ENCODE assay signal across 21 cellular contexts in genomic region chr10:92562424-92562823, GRCh38. TPM values are rescaled to one million over a fixed set of nuclear protein-coding genes. Genes with fewer than 3 reads are reported as not detected.
DNase-seq lines count a peak whose midpoint lies in the region; ATAC-seq, FAIRE-seq and TF ChIP-seq lines count a peak whose summit lies in the region.
"Had no signal": no experiment of that assay in that cellular context is flagged by ENCODE, and none has a peak within 500 bp of the region (broad histone marks: within the 10 kb centered on the region; RNA-seq: fewer than 3 reads in every experiment).

No MANE protein-coding gene starts in this region.

- H3K9me3 ChIP-seq in kidney (ENCODE audit: control insufficient read depth in 1 of 2, low read length in 2 of 2): no peaks in the 10 kb centered on the region

- H3K79me2 ChIP-seq in KMS-11 (ENCODE audit: insufficient read depth, low read depth): peaks cover 31% of the 10 kb centered on the region; the same call in 1 of the 2 replicates

- POLR2A ChIA-PET in activated CD8-positive, alpha-beta T cell treated with anti-CD3 and anti-CD28 coated beads for 36 hours (lab: Charles Lee): no interaction called here
- POLR2A ChIA-PET in activated CD8-positive, alpha-beta T cell treated with anti-CD3 and anti-CD28 coated beads, Interleukin-2, amount 10 ng/mL, durations not matched to agents 7 days and 5 days (lab: Charles Lee): no interaction called here
- POLR2A ChIA-PET in WTC11 (lab: Charles Lee): no interaction called here

- no peak overlapping the region for H3K9ac ChIP-seq in KMS-11
- H3K9ac ChIP-seq in kidney (ENCODE audit: low read length in 2 of 2): no peak overlapping the region

- H3K9me3 Mint-ChIP-seq in activated CD8-positive, alpha-beta T cell treated with anti-CD3 and anti-CD28 coated beads for 36 hours: peaks cover 5% of the 10 kb centered on the region
- no peaks in the 10 kb centered on the region for H3K9me3 Mint-ChIP-seq in activated CD8-positive, alpha-beta T cell treated with anti-CD3 and anti-CD28 coated beads, Interleukin-2, amount 10 ng/mL, durations not matched to agents 7 days and 5 days (ENCODE audit: insufficient read depth)
- H3K9me3 Mint-ChIP-seq in WTC11 (peaks cover 19% of the 10 kb centered on the region), memory B cell (peaks cover 5% of the 10 kb centered on the region)
- H3K9me3 Mint-ChIP-seq: CD4-positive, alpha-beta T cell; HFFc6 had no signal

- H3K4me1 ChIP-seq in KMS-11 (ENCODE audit: low read depth, poor library complexity, severe bottlenecking): no peaks in the 10 kb centered on the region
- no peaks in the 10 kb centered on the region for H3K4me1 ChIP-seq in kidney (ENCODE audit: control insufficient read depth in 1 of 2, insufficient read depth in 1 of 2, low read depth in 1 of 2, low read length in 2 of 2)
- H3K4me1 ChIP-seq: A549 had no signal

- no peaks in the 10 kb centered on the region for H3K27me3 ChIP-seq in KMS-11 (ENCODE audit: insufficient read depth, low read depth)

- H3K36me3 Mint-ChIP-seq in activated CD8-positive, alpha-beta T cell treated with anti-CD3 and anti-CD28 coated beads for 36 hours (ENCODE audit: low read depth): peaks cover 47% of the 10 kb centered on the region
- peaks cover 27% of the 10 kb centered on the region for H3K36me3 Mint-ChIP-seq in activated CD8-positive, alpha-beta T cell treated with anti-CD3 and anti-CD28 coated beads, Interleukin-2, amount 10 ng/mL, durations not matched to agents 7 days and 5 days (ENCODE audit: low read depth)
- H3K36me3 Mint-ChIP-seq in WTC11: peaks cover 47% of the 10 kb centered on the region
- H3K36me3 Mint-ChIP-seq in memory B cell: peaks cover 29% of the 10 kb centered on the region

- no peak for DNase-seq in activated CD8-positive, alpha-beta T cell treated with anti-CD3 and anti-CD28 coated beads for 36 hours
- no peak for DNase-seq in activated CD8-positive, alpha-beta T cell treated with anti-CD3 and anti-CD28 coated beads, Interleukin-2, amount 10 ng/mL, durations not matched to agents 7 days and 5 days
- DNase-seq in WTC11 (ENCODE audit: low spot score) (no peak), memory B cell (ENCODE audit: low spot score in 2 of 2) (no peak), omental fat pad (ENCODE audit: low spot score) (no peak), kidney (no peak)
- DNase-seq: AML-193; CD4-positive, alpha-beta T cell; DMS153; DMS79 treated with DMSO at 0.1 percent for 48 hours; GF-D8; GOT3; H7; HFFc6 had no signal

- H3K4me1 Mint-ChIP-seq in activated CD8-positive, alpha-beta T cell treated with anti-CD3 and anti-CD28 coated beads for 36 hours (ENCODE audit: low read depth): peaks cover 17% of the 10 kb centered on the region
- no peaks in the 10 kb centered on the region for H3K4me1 Mint-ChIP-seq in activated CD8-positive, alpha-beta T cell treated with anti-CD3 and anti-CD28 coated beads, Interleukin-2, amount 10 ng/mL, durations not matched to agents 7 days and 5 days (ENCODE audit: low read depth)
- H3K4me1 Mint-ChIP-seq in WTC11 (peaks cover 4% of the 10 kb centered on the region), memory B cell (peaks cover 17% of the 10 kb centered on the region)

- ATAC-seq in activated CD8-positive, alpha-beta T cell treated with anti-CD3 and anti-CD28 coated beads for 36 hours: no peak
- ATAC-seq in activated CD8-positive, alpha-beta T cell treated with anti-CD3 and anti-CD28 coated beads, Interleukin-2, amount 10 ng/mL, durations not matched to agents 7 days and 5 days: no peak
- ATAC-seq in WTC11 (no peak), memory B cell (ENCODE audit: low read depth) (no peak), HG02642 (IDR thresholded peaks at IDR 0.05; ENCODE audit: poor library complexity, unreplicated experiment) (no peak), omental fat pad (ENCODE audit: low FRiP score) (no peak)
- ATAC-seq: A549, HCT116, HepG2 had no signal

- no peak overlapping the region for H3K4me3 Mint-ChIP-seq in activated CD8-positive, alpha-beta T cell treated with anti-CD3 and anti-CD28 coated beads for 36 hours
- no peak overlapping the region for H3K4me3 Mint-ChIP-seq in activated CD8-positive, alpha-beta T cell treated with anti-CD3 and anti-CD28 coated beads, Interleukin-2, amount 10 ng/mL, durations not matched to agents 7 days and 5 days
- H3K4me3 Mint-ChIP-seq in WTC11 (no peak overlapping the region), memory B cell (no peak overlapping the region)
- H3K4me3 Mint-ChIP-seq: CD4-positive, alpha-beta T cell; HFFc6 had no signal

- H2AFZ ChIP-seq in KMS-11 (ENCODE audit: low read depth): no peak overlapping the region

- 0 out of 2 replicates have a peak overlapping the region, but pooled peaks have one; percentile 11 for H3K4me2 ChIP-seq in KMS-11
- H3K4me2 ChIP-seq: A549 had no signal

- CTCF ChIA-PET in activated CD8-positive, alpha-beta T cell treated with anti-CD3 and anti-CD28 coated beads for 36 hours (lab: Charles Lee): interaction anchor here (1.4 kb wide), 1 partner anchor 11 kb away, joined by 3 read pairs; no protein-coding TSS in a partner anchor
- CTCF ChIA-PET in activated CD8-positive, alpha-beta T cell treated with anti-CD3 and anti-CD28 coated beads, Interleukin-2, amount 10 ng/mL, durations not matched to agents 7 days and 5 days (lab: Charles Lee): interaction anchor here (0.8 to 1.4 kb wide), 3 partner anchors 11 to 45 kb away, joined by 3 to 5 read pairs (median 3); partner anchors contain the start of gene IDE
- CTCF ChIA-PET in WTC11 (lab: Charles Lee): no interaction called here

- H3K27ac Mint-ChIP-seq in activated CD8-positive, alpha-beta T cell treated with anti-CD3 and anti-CD28 coated beads for 36 hours: peak overlapping the region; percentile 34
- H3K27ac Mint-ChIP-seq in activated CD8-positive, alpha-beta T cell treated with anti-CD3 and anti-CD28 coated beads, Interleukin-2, amount 10 ng/mL, durations not matched to agents 7 days and 5 days: no peak overlapping the region
- peak overlapping the region; percentile 81; the same call in 1 of the 2 replicates for H3K27ac Mint-ChIP-seq in WTC11
- peak overlapping the region; percentile 51 for H3K27ac Mint-ChIP-seq in memory B cell
- H3K27ac Mint-ChIP-seq: CD4-positive, alpha-beta T cell; HFFc6 had no signal

- H3K27ac ChIP-seq in KMS-11 (no peak overlapping the region), kidney (ENCODE audit: low read depth in 2 of 2, low read length in 2 of 2) (no peak overlapping the region)
- H3K27ac ChIP-seq: 22Rv1, A549, C4-2B had no signal

- FAIRE-seq in kidney (lab: Jason Lieb, UNC): no peak
- FAIRE-seq: A549, HepG2 had no signal

- H3K27me3 Mint-ChIP-seq in activated CD8-positive, alpha-beta T cell treated with anti-CD3 and anti-CD28 coated beads for 36 hours: no peaks in the 10 kb centered on the region
- no peaks in the 10 kb centered on the region for H3K27me3 Mint-ChIP-seq in activated CD8-positive, alpha-beta T cell treated with anti-CD3 and anti-CD28 coated beads, Interleukin-2, amount 10 ng/mL, durations not matched to agents 7 days and 5 days (ENCODE audit: low read depth)
- H3K27me3 Mint-ChIP-seq in WTC11 (ENCODE audit: low read depth) (no peaks in the 10 kb centered on the region), memory B cell (no peaks in the 10 kb centered on the region)
- H3K27me3 Mint-ChIP-seq: CD4-positive, alpha-beta T cell had no signal

- intact Hi-C loops in activated CD8-positive, alpha-beta T cell treated with anti-CD3 and anti-CD28 coated beads for 36 hours (cut with micrococcal nuclease): no loop called here
- intact Hi-C loops in kidney (cut with DNase I): no loop called here

- no peaks in the 10 kb centered on the region for H4K20me1 ChIP-seq in KMS-11 (ENCODE audit: insufficient read depth)

- H3K4me3 ChIP-seq in KMS-11 (IDR thresholded peaks at IDR 0.05; ENCODE audit: insufficient read depth, low read depth, low read length) (no peak overlapping the region), kidney (ENCODE audit: low read length in 2 of 2) (no peak overlapping the region)
- H3K4me3 ChIP-seq: A549 had no signal

- H3K36me3 ChIP-seq in KMS-11 (ENCODE audit: insufficient read depth): peaks cover 7% of the 10 kb centered on the region; the same call in 1 of the 2 replicates
- peaks cover 0 to 3% of the 10 kb centered on the region in 2 donors for H3K36me3 ChIP-seq in kidney (ENCODE audit: control insufficient read depth in 1 of 2, insufficient read depth in 2 of 2, low read length in 2 of 2)

- no peak for TF ChIP-seq CTCF in activated CD8-positive, alpha-beta T cell treated with anti-CD3 and anti-CD28 coated beads for 36 hours (IDR thresholded peaks at IDR 0.05)
- TF ChIP-seq CTCF in KMS-11 (conservative IDR thresholded peaks at IDR 0.05; ENCODE audit: low read depth, low read length) (no peak), WTC11 (IDR thresholded peaks at IDR 0.05) (no peak), omental fat pad (IDR thresholded peaks at IDR 0.05) (no peak), kidney (IDR thresholded peaks at IDR 0.05; ENCODE audit: borderline replicate concordance, extremely low read depth, insufficient read depth) (no peak)

TF ChIP-seq in WTC11, 78 proteins besides CTCF, POLR2A, EP300 and RAD21 (continues in another document):
- TF ChIP-seq TP53 (CRISPR knock-in tag; IDR thresholded peaks at IDR 0.05) (no peak), TEAD1 (CRISPR knock-in tag; IDR thresholded peaks at IDR 0.05) (no peak), ZNF263 (CRISPR knock-in tag; IDR thresholded peaks at IDR 0.05; ENCODE audit: low read depth) (no peak)

RNA-seq across cellular contexts. Expression of gene IDE, which starts 11.5 kb away (rescaled TPM):
- 10 to 100 TPM; 30.1 to 33.2 TPM for total RNA-seq in activated CD8-positive, alpha-beta T cell treated with anti-CD3 and anti-CD28 coated beads for 36 hours
- total RNA-seq in activated CD8-positive, alpha-beta T cell treated with anti-CD3 and anti-CD28 coated beads, Interleukin-2, amount 10 ng/mL, durations not matched to agents 7 days and 5 days: 10 to 100 TPM; 12.5 to 13.4 TPM
- total RNA-seq in WTC11 (2021): 44.0 to 50.5 TPM (median 45.2 TPM) in 3 replicates
- total RNA-seq in omental fat pad: 10 to 100 TPM; 17.4 to 42.7 (median 21.8) TPM
- total RNA-seq in kidney: 40.5 TPM
- polyA plus RNA-seq in kidney (ENCODE audit: insufficient read depth, low read depth, low replicate concordance): 8.6 TPM

RNA-seq across cellular contexts. Expression of gene KIF11, which starts 30.5 kb away (rescaled TPM):
- 10 to 100 TPM; 43.8 to 44.4 TPM for total RNA-seq in activated CD8-positive, alpha-beta T cell treated with anti-CD3 and anti-CD28 coated beads for 36 hours
- total RNA-seq in activated CD8-positive, alpha-beta T cell treated with anti-CD3 and anti-CD28 coated beads, Interleukin-2, amount 10 ng/mL, durations not matched to agents 7 days and 5 days: 10 to 100 TPM; 85.2 to 87.0 TPM
- total RNA-seq in WTC11 (2021) (46.0 to 55.7 TPM (median 47.5 TPM) in 3 replicates), omental fat pad (1 to 10 TPM in 1 of 4 donors, under 1 TPM in 3; 0.37 to 2.2 (median 0.69) TPM), kidney (1.6 TPM)
- polyA plus RNA-seq in kidney (ENCODE audit: insufficient read depth, low read depth, low replicate concordance): 0.39 TPM

Comparison
In these comparisons a context has a peak if more than half of its experiments do, and no peak if none do; other contexts are left out.
1. RNA of gene KIF11, which starts 30.5 kb away (total RNA-seq): 85.2 to 87.0 TPM in activated CD8-positive, alpha-beta T cell treated with anti-CD3 and anti-CD28 coated beads, Interleukin-2, amount 10 ng/mL, durations not matched to agents 7 days and 5 days, 46.0 to 55.7 TPM in WTC11 and 43.8 to 44.4 TPM in activated CD8-positive, alpha-beta T cell treated with anti-CD3 and anti-CD28 coated beads for 36 hours; 1.6 TPM in kidney (single experiment) and 0.37 to 2.2 TPM in omental fat pad; every median in the first group is over 10 times any median in the second.